ENCODE assay signal across 12 cellular contexts in the genomic region with DNA sequence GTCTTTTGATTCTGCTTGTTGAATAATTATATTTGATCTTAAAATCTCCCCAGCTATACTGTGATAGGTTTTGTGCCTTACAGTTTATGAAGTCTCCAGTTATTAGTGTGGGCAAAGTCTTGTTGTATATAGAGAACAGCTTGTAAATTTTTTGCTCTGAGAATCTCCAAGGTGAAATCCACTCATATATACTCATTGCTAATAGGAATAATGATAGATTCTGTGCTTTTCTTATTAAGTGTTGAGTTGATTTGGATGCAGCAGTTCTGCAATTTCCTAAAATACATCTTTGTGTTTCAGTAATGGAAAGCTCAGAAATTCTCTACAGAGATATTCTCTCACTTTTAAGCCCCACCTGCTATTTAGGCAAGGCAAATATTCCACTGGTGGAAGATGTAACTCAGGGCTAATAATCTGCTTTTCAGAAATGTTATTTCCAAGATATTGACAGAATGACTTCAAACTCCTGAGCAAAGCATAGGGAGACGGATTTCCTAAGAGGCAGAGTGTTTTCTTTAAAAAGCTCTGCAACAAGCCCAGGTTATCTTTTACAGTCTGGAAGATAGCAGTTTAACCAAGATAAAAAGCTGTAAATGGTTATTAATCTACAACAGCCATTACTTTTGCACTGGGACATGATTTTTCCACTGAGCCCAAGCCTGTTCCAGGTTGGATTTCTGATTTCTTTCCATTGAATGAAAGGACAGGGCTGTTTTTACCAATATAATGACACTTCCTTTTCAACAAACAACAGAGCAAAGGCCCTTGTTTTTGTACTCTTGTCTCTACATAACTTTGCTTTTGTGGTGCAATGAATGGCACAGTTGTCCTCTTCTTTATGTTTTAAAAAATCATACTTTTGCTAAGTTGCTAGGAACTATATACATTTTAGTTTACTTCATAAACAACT.
DNase-seq lines count a peak whose midpoint lies in the region; ATAC-seq and TF ChIP-seq lines count a peak whose summit lies in the region.
"Had no signal": no experiment of that assay in that cellular context is flagged by ENCODE, and none has a peak within 500 bp of the region (broad histone marks: within the 10 kb centered on the region; RNA-seq: fewer than 3 reads in every experiment).

No MANE protein-coding gene starts in this region.

- no peak for TF ChIP-seq CTCF in colonic mucosa (IDR thresholded peaks at IDR 0.05)

- H3K9me3 Mint-ChIP-seq in stimulated activated naive CD8-positive, alpha-beta T cell treated with anti-CD3 and anti-CD28 coated beads, Interleukin-15, Interleukin-2, amounts not matched to agents 100 ng/mL and 50 ng/mL, for 24 hours: no peaks in the 10 kb centered on the region
- H3K9me3 Mint-ChIP-seq in naive thymus-derived CD8-positive, alpha-beta T cell: peaks cover 0 to 1% (median 0%) of the 10 kb centered on the region in 9 donors

- peak overlapping the region; percentile 47 for H3K4me3 Mint-ChIP-seq in stimulated activated naive CD8-positive, alpha-beta T cell treated with anti-CD3 and anti-CD28 coated beads, Interleukin-15, Interleukin-2, amounts not matched to agents 100 ng/mL and 50 ng/mL, for 24 hours
- H3K4me3 Mint-ChIP-seq in naive thymus-derived CD8-positive, alpha-beta T cell: peak overlapping the region in 4 of 10 donors; percentile 24 to 51 (median 38)

- intact Hi-C loops in colonic mucosa (cut with DNase I): no loop called here

- POLR2A ChIA-PET in naive thymus-derived CD8-positive, alpha-beta T cell (lab: Charles Lee): interaction anchor here (1.3 to 5.5 kb wide), 4 partner anchors 47 to 239 kb away, joined by 3 to 43 read pairs (median 10); partner anchors contain the start of gene ATP2B1

- no peaks in the 10 kb centered on the region for H3K36me3 ChIP-seq in colonic mucosa
- H3K36me3 ChIP-seq: upper lobe of left lung had no signal

- no peak for DNase-seq in stimulated activated naive CD8-positive, alpha-beta T cell treated with anti-CD3 and anti-CD28 coated beads, Interleukin-15, Interleukin-2, amounts not matched to agents 100 U/mL and 50 U/mL, for 24 hours
- DNase-seq in colonic mucosa (no peak), NCI-H446 (lab: John Stamatoyannopoulos, UW) (no peak), NCI-H1417 (lab: John Stamatoyannopoulos, UW) (no peak), UCSD-AML1 (lab: John Stamatoyannopoulos, UW; ENCODE audit: unreplicated experiment) (no peak)
- no peak for DNase-seq in naive thymus-derived CD8-positive, alpha-beta T cell
- DNase-seq: activated CD4-positive, alpha-beta T cell treated with anti-CD3 and anti-CD28 coated beads, Interleukin-2, amount 50 U/mL, for 4 hours; NCI-H1694; stimulated activated CD4-positive, alpha-beta T cell treated with anti-CD3 and anti-CD28 coated beads, Interleukin-4, amount 100 ng/mL, for 1 hour; upper lobe of left lung had no signal

- peaks cover 65% of the 10 kb centered on the region for H3K4me1 Mint-ChIP-seq in stimulated activated naive CD8-positive, alpha-beta T cell treated with anti-CD3 and anti-CD28 coated beads, Interleukin-15, Interleukin-2, amounts not matched to agents 100 ng/mL and 50 ng/mL, for 24 hours (ENCODE audit: low read depth)
- peaks cover 12 to 58% (median 46%) of the 10 kb centered on the region in 4 donors for H3K4me1 Mint-ChIP-seq in naive thymus-derived CD8-positive, alpha-beta T cell

- H3K9me3 ChIP-seq in colonic mucosa: no peaks in the 10 kb centered on the region
- H3K9me3 ChIP-seq: upper lobe of left lung had no signal

- peak overlapping the region in 1 of 2 donors; percentile 58 for H3K9ac ChIP-seq in colonic mucosa (ENCODE audit: low read depth in 2 of 2, low read length in 2 of 2)

- peaks cover 21% of the 10 kb centered on the region for H3K4me1 ChIP-seq in colonic mucosa

- ATAC-seq in stimulated activated naive CD8-positive, alpha-beta T cell treated with anti-CD3 and anti-CD28 coated beads, Interleukin-15, Interleukin-2, amounts not matched to agents 100 U/mL and 50 U/mL, for 24 hours: no peak
- no peak for ATAC-seq in naive thymus-derived CD8-positive, alpha-beta T cell
- no peak for ATAC-seq in HG03025 (IDR thresholded peaks at IDR 0.05; ENCODE audit: low FRiP score, unreplicated experiment)

- H3K36me3 Mint-ChIP-seq in stimulated activated naive CD8-positive, alpha-beta T cell treated with anti-CD3 and anti-CD28 coated beads, Interleukin-15, Interleukin-2, amounts not matched to agents 100 ng/mL and 50 ng/mL, for 24 hours (ENCODE audit: low read depth): no peaks in the 10 kb centered on the region
- no peaks in the 10 kb centered on the region for H3K36me3 Mint-ChIP-seq in naive thymus-derived CD8-positive, alpha-beta T cell

- H3K27me3 ChIP-seq in colonic mucosa: no peaks in the 10 kb centered on the region
- H3K27me3 ChIP-seq: upper lobe of left lung had no signal

- peak overlapping the region; percentile 82 for H3K27ac Mint-ChIP-seq in stimulated activated naive CD8-positive, alpha-beta T cell treated with anti-CD3 and anti-CD28 coated beads, Interleukin-15, Interleukin-2, amounts not matched to agents 100 ng/mL and 50 ng/mL, for 24 hours
- peak overlapping the region; percentile 70 to 96 (median 90) for H3K27ac Mint-ChIP-seq in naive thymus-derived CD8-positive, alpha-beta T cell

- no peaks in the 10 kb centered on the region for H3K27me3 Mint-ChIP-seq in stimulated activated naive CD8-positive, alpha-beta T cell treated with anti-CD3 and anti-CD28 coated beads, Interleukin-15, Interleukin-2, amounts not matched to agents 100 ng/mL and 50 ng/mL, for 24 hours
- no peaks in the 10 kb centered on the region for H3K27me3 Mint-ChIP-seq in naive thymus-derived CD8-positive, alpha-beta T cell

- H3K4me3 ChIP-seq in colonic mucosa: no peak overlapping the region
- H3K4me3 ChIP-seq: upper lobe of left lung had no signal

- peak overlapping the region; percentile 67 for H3K27ac ChIP-seq in colonic mucosa
